ENCODE assay signal across 27 cellular contexts in genomic region chr1:111184648-111185047, GRCh38. TPM values are rescaled to one million over a fixed set of nuclear protein-coding genes. Genes with fewer than 3 reads are reported as not detected.
DNase-seq lines count a peak whose midpoint lies in the region; ATAC-seq, FAIRE-seq and TF ChIP-seq lines count a peak whose summit lies in the region.
"Had no signal": no experiment of that assay in that cellular context is flagged by ENCODE, and none has a peak within 500 bp of the region (broad histone marks: within the 10 kb centered on the region; RNA-seq: fewer than 3 reads in every experiment).

No MANE protein-coding gene starts in this region.

- intact Hi-C loops in CD14-positive monocyte (cut with micrococcal nuclease) (no loop called here), kidney (cut with DNase I) (no loop called here), mammary epithelial cell (cut with micrococcal nuclease) (no loop called here), right lobe of liver (cut with DNase I) (no loop called here)

- no peak overlapping the region for H3K4me2 ChIP-seq in mammary epithelial cell (ENCODE audit: insufficient read depth, low read depth, low read length)

- H3K9ac ChIP-seq in kidney (ENCODE audit: low read length in 2 of 2) (no peak overlapping the region), mammary epithelial cell (ENCODE audit: insufficient read depth, low read length) (no peak overlapping the region)

- H3K4me3 ChIP-seq in kidney (ENCODE audit: low read length in 2 of 2) (no peak overlapping the region), mammary epithelial cell (replicated peaks in 1 of 3; ENCODE audit: insufficient read depth in 1 of 3, low read depth in 2 of 3, low read length in 3 of 3) (no peak overlapping the region), right lobe of liver (no peak overlapping the region)
- H3K4me3 ChIP-seq: lung, sigmoid colon, thoracic aorta, uterus had no signal

- no peak overlapping the region for H3K4me3 Mint-ChIP-seq in CD14-positive monocyte
- H3K4me3 Mint-ChIP-seq: activated T-cell treated with anti-CD3 and anti-CD28 coated beads, Interleukin-2, amount 50 U/mL, for 4 hours had no signal

- no TSS peak for BruUV-seq in mammary epithelial cell (replicated peaks; lab: Mats Ljungman, UMichigan)

- H3K27ac ChIP-seq in kidney (ENCODE audit: low read depth in 2 of 2, low read length in 2 of 2), result no peak overlapping the region
- H3K27ac ChIP-seq in mammary epithelial cell (ENCODE audit: insufficient read depth, low read depth, low read length), result no peak overlapping the region
- no peak overlapping the region for H3K27ac ChIP-seq in right lobe of liver
- no peak overlapping the region for H3K27ac ChIP-seq in foreskin keratinocyte
- H3K27ac ChIP-seq: C4-2B, sigmoid colon, thoracic aorta, uterus had no signal

- peak overlapping the region in 6 of 7 donors; percentile 47 to 93 (median 84) for H3K27ac Mint-ChIP-seq in CD14-positive monocyte
- H3K27ac Mint-ChIP-seq: progenitor cell of endocrine pancreas had no signal

- H3K4me1 Mint-ChIP-seq in CD14-positive monocyte, result peaks cover 28% of the 10 kb centered on the region

- TF ChIP-seq POLR2A in right lobe of liver (IDR thresholded peaks at IDR 0.05), result no peak

- TF ChIP-seq CTCF in CD14-positive monocyte (IDR thresholded peaks at IDR 0.05) (no peak), kidney (IDR thresholded peaks at IDR 0.05; ENCODE audit: borderline replicate concordance, extremely low read depth, insufficient read depth) (no peak), mammary epithelial cell (conservative IDR thresholded peaks at IDR 0.05 in 1 of 2, IDR thresholded peaks at IDR 0.05 in 1 of 2; ENCODE audit: extremely low read depth in 1 of 2, insufficient read depth in 1 of 2, low read depth in 1 of 2, low read length in 2 of 2) (no peak), right lobe of liver (IDR thresholded peaks at IDR 0.05) (no peak), foreskin keratinocyte (conservative IDR thresholded peaks at IDR 0.05) (no peak)

- peaks cover 11 to 36% of the 10 kb centered on the region in 2 donors for H3K36me3 ChIP-seq in kidney (ENCODE audit: control insufficient read depth in 1 of 2, insufficient read depth in 2 of 2, low read length in 2 of 2)
- H3K36me3 ChIP-seq in mammary epithelial cell (ENCODE audit: insufficient read depth, low read length), result peaks cover 21% of the 10 kb centered on the region
- peaks cover 0 to 54% (median 10%) of the 10 kb centered on the region in 4 donors for H3K36me3 ChIP-seq in right lobe of liver
- H3K36me3 ChIP-seq: uterus had no signal

- peaks cover 78 to 88% of the 10 kb centered on the region in 2 donors for H3K36me3 Mint-ChIP-seq in CD14-positive monocyte

- H3K4me1 ChIP-seq in kidney (ENCODE audit: control insufficient read depth in 1 of 2, insufficient read depth in 1 of 2, low read depth in 1 of 2, low read length in 2 of 2), result no peaks in the 10 kb centered on the region
- no peaks in the 10 kb centered on the region for H3K4me1 ChIP-seq in mammary epithelial cell (ENCODE audit: insufficient read depth, low read length)
- H3K4me1 ChIP-seq in right lobe of liver, result peaks cover 0 to 13% (median 0%) of the 10 kb centered on the region in 4 donors
- H3K4me1 ChIP-seq in foreskin keratinocyte, result peaks cover 7% of the 10 kb centered on the region
- H3K4me1 ChIP-seq: sigmoid colon, uterus had no signal

- no peak for DNase-seq in CD14-positive monocyte (ENCODE audit: low spot score)
- peak; percentile 14 for DNase-seq in MV-4-11 (lab: John Stamatoyannopoulos, UW)
- no peak for DNase-seq in kidney
- DNase-seq in mammary epithelial cell, result no peak
- DNase-seq in right lobe of liver, result no peak
- DNase-seq in kidney glomerular epithelial cell (lab: John Stamatoyannopoulos, UW), result no peak
- DNase-seq in foreskin keratinocyte, result no peak
- DNase-seq: activated naive CD4-positive, alpha-beta T cell; activated T-cell treated with anti-CD3 and anti-CD28 coated beads, Interleukin-2, amount 50 U/mL, for 4 hours; IMR-90; NCI-H1417 treated with DMSO at 0.1 percent for 48 hours; NCI-H2081 treated with DMSO at 0.1 percent for 48 hours; NCI-H226; NCI-H774; OCI-M1; sigmoid colon; stimulated activated CD4-positive, alpha-beta T cell treated with anti-CD3 and anti-CD28 coated beads, Interleukin-15, amount 100 ng/mL, for 24 hours; stimulated activated naive CD8-positive, alpha-beta T cell treated with anti-CD3 and anti-CD28 coated beads, Interleukin-15, Interleukin-2, amounts not matched to agents 100 U/mL and 50 U/mL, for 24 hours; uterus had no signal

- H2AFZ ChIP-seq in mammary epithelial cell (ENCODE audit: low read depth, low read length), result no peak overlapping the region

- H3K9me3 ChIP-seq in kidney (ENCODE audit: control insufficient read depth in 1 of 2, low read length in 2 of 2) (no peaks in the 10 kb centered on the region), mammary epithelial cell (replicated peaks; ENCODE audit: insufficient read depth, low read length) (no peaks in the 10 kb centered on the region), right lobe of liver (no peaks in the 10 kb centered on the region)
- H3K9me3 ChIP-seq: sigmoid colon, thoracic aorta, uterus had no signal

- peak; percentile 59 for FAIRE-seq in A204.1 (lab: Jason Lieb, UNC)
- FAIRE-seq in kidney (lab: Jason Lieb, UNC), result peak; percentile 71
- FAIRE-seq: bronchial epithelial cell, TTC549 had no signal

- dilution Hi-C loops in mammary epithelial cell (cut with HindIII; ENCODE audit: low sequenced_read_pairs), result no loop called here

- ATAC-seq in right lobe of liver, result no peak
- ATAC-seq in foreskin keratinocyte, result no peak
- ATAC-seq: activated T-cell treated with anti-CD3 and anti-CD28 coated beads, Interleukin-2, amount 50 U/mL, for 4 hours; stimulated activated naive CD8-positive, alpha-beta T cell treated with anti-CD3 and anti-CD28 coated beads, Interleukin-15, Interleukin-2, amounts not matched to agents 100 U/mL and 50 U/mL, for 24 hours had no signal

- no peaks in the 10 kb centered on the region for H3K9me3 Mint-ChIP-seq in CD14-positive monocyte
- H3K9me3 Mint-ChIP-seq: activated T-cell treated with anti-CD3 and anti-CD28 coated beads, Interleukin-2, amount 50 U/mL, for 4 hours had no signal

- in situ Hi-C loops in mammary epithelial cell (cut with MboI; ENCODE audit: low sequenced_read_pairs in 2 of 2), result no loop called here

- H3K79me2 ChIP-seq in mammary epithelial cell (ENCODE audit: insufficient read depth, low read length), result no peaks in the 10 kb centered on the region

- H3K27me3 ChIP-seq in mammary epithelial cell (ENCODE audit: insufficient read depth, low read length), result no peaks in the 10 kb centered on the region
- H3K27me3 ChIP-seq in right lobe of liver, result no peaks in the 10 kb centered on the region
- H3K27me3 ChIP-seq in foreskin keratinocyte, result no peaks in the 10 kb centered on the region
- H3K27me3 ChIP-seq: sigmoid colon, uterus had no signal

- CTCF ChIA-PET in mammary epithelial cell (lab: Charles Lee; ENCODE audit: low non-redundant PET), result no interaction called here

- no peaks in the 10 kb centered on the region for H4K20me1 ChIP-seq in mammary epithelial cell (ENCODE audit: insufficient read depth, low read length)

- H3K27me3 Mint-ChIP-seq in CD14-positive monocyte (ENCODE audit: low read depth in 3 of 3), result no peaks in the 10 kb centered on the region
- H3K27me3 Mint-ChIP-seq: progenitor cell of endocrine pancreas had no signal

RNA-seq across cellular contexts. Expression of gene DENND2D, which starts 15.8 kb away (rescaled TPM):
- polyA plus RNA-seq in CD14-positive monocyte (10 to 100 TPM; 22.4 to 24.0 TPM), kidney (ENCODE audit: insufficient read depth, low read depth, low replicate concordance) (45.3 TPM), mammary epithelial cell (2.6 TPM), foreskin keratinocyte (9.7 and 12.7 TPM in 2 replicates)
- total RNA-seq in kidney (81.0 TPM), mammary epithelial cell (10 to 100 TPM in 1 of 2 donors, 1 to 10 TPM in 1; 1.5 to 10.5 TPM), right lobe of liver (10 to 100 TPM in 5 of 6 experiments, 1 to 10 TPM in 1; 9.6 to 18.6 (median 13.9) TPM), foreskin keratinocyte (13.3 and 17.2 TPM in 2 replicates)
- 6.5 TPM for polyA minus RNA-seq in mammary epithelial cell

RNA-seq across cellular contexts. Expression of gene CHI3L2, which starts 42.9 kb away (rescaled TPM):
- polyA plus RNA-seq in CD14-positive monocyte (1 to 10 TPM; 1.4 to 9.9 TPM), kidney (ENCODE audit: insufficient read depth, low read depth, low replicate concordance) (5.8 TPM), mammary epithelial cell (0.58 TPM), foreskin keratinocyte (0.49 and 0.50 TPM in 2 replicates)
- total RNA-seq in kidney (27.2 TPM), mammary epithelial cell (1 to 10 TPM in 1 of 2 donors, under 1 TPM in 1; 0.87 to 1.0 TPM), right lobe of liver (under 1 TPM in 5 of 6 experiments, not detected in 1; 0.15 to 0.58 (median 0.26) TPM), foreskin keratinocyte (0.28 and 0.48 TPM in 2 replicates)
- 3.5 TPM for polyA minus RNA-seq in mammary epithelial cell
- total RNA-seq: bronchial epithelial cell, H4, progenitor cell of endocrine pancreas had no signal

RNA-seq across cellular contexts. Expression of gene CEPT1, which starts 44.6 kb away (rescaled TPM):
- 10 to 100 TPM; 20.8 to 26.9 TPM for polyA plus RNA-seq in CD14-positive monocyte
- 35.7 TPM for total RNA-seq in kidney
- polyA plus RNA-seq in kidney (ENCODE audit: insufficient read depth, low read depth, low replicate concordance), result 19.2 TPM
- total RNA-seq in mammary epithelial cell, result 10 to 100 TPM; 41.0 to 54.8 TPM
- polyA plus RNA-seq in mammary epithelial cell, result 17.2 TPM
- polyA minus RNA-seq in mammary epithelial cell, result 24.7 TPM
- total RNA-seq in right lobe of liver, result 10 to 100 TPM; 21.9 to 35.0 (median 27.8) TPM
- total RNA-seq in foreskin keratinocyte, result 36.6 and 37.7 TPM in 2 replicates
- 13.3 and 16.3 TPM in 2 replicates for polyA plus RNA-seq in foreskin keratinocyte

RNA-seq across cellular contexts. Expression of gene DRAM2, which starts 44.8 kb away (rescaled TPM):
- 100 to 1,000 TPM; 190 to 204 TPM for polyA plus RNA-seq in CD14-positive monocyte
- 31.9 TPM for total RNA-seq in kidney
- polyA plus RNA-seq in kidney (ENCODE audit: insufficient read depth, low read depth, low replicate concordance), result 54.5 TPM
- 10 to 100 TPM; 33.7 to 90.4 TPM for total RNA-seq in mammary epithelial cell
- 36.6 TPM for polyA plus RNA-seq in mammary epithelial cell
- 29.4 TPM for polyA minus RNA-seq in mammary epithelial cell
- 10 to 100 TPM; 16.7 to 37.2 (median 22.9) TPM for total RNA-seq in right lobe of liver
- total RNA-seq in foreskin keratinocyte, result 33.3 and 35.8 TPM in 2 replicates
- 30.0 and 33.6 TPM in 2 replicates for polyA plus RNA-seq in foreskin keratinocyte

Comparison
In these comparisons a context has a peak if more than half of its experiments do, and no peak if none do; other contexts are left out.
1. RNA of gene CHI3L2, which starts 42.9 kb away (total RNA-seq): 27.2 TPM in kidney (single experiment); 0.87 to 1.0 TPM in mammary epithelial cell, 0.28 to 0.48 TPM in foreskin keratinocyte and 0.15 to 0.58 TPM in right lobe of liver; every median in the first group is over 10 times any median in the second.